In the genomic region with DNA sequence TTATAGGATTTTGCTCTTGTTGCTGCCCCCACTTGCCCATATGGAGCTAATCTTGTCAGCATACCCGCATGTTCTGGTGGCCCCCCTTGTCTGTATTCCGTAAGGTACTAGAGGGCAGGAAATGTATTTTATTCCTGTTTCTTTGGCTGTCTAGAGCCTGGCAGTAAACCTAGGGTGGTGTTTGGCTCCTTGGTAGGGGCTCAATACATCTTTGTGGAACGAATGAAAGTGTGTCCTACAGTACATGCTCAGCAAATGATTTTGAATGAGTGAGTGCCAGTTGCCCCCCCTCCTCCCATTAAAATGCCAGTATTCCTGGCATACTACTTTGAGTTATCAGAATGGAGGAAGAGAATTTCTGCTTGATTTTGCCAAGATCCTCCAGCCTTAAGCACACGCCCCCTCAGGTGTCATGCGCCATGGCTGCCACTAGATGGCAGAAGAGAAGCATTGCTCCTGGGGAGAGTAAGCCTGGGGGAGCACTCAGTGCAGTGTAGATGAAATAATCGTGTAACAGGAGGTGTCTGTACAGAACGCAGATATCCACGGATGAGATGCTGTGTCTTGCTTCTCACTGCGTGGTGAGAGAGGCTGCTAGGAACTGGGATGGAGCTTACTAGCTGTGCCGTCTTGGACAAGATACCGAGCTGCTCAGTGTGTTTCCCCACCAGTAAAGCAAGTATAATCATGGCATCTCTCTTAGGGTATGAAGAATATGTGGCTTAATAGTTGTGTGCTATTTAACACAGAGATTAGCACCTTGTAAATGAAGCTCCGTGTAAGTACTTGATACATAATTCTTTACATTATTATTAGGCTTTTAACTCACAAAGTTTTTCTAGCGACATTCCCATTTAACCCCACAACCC, we compare ENCODE assay signal across 8 cellular contexts. TPM values are rescaled to one million over a fixed set of nuclear protein-coding genes. Genes with fewer than 3 reads are reported as not detected.
A peak's percentile ranks its signal among the peaks of the same experiment; 100 is the strongest.
DNase-seq lines count a peak whose midpoint lies in the region; ATAC-seq and FAIRE-seq lines count a peak whose summit lies in the region.

No MANE protein-coding gene starts in this region.

- no peak overlapping the region for H3K4me3 ChIP-seq in Jurkat, Clone E6-1 (ENCODE audit: low read length)

- peak; percentile 79 for ATAC-seq in GM19397 (IDR thresholded peaks at IDR 0.05; ENCODE audit: unreplicated experiment)

- peak; percentile 55 for FAIRE-seq in urothelium cell line (lab: Jason Lieb, UNC)

- DNase-seq in COLO829 (ENCODE audit: low spot score) (peak; percentile 56), SK-N-DZ (ENCODE audit: low spot score) (peak; percentile 57), glomerular visceral epithelial cell (ENCODE audit: extremely low spot score) (peak; percentile 78), posterior vena cava (ENCODE audit: low spot score) (peak; percentile 88), urothelium cell line (ENCODE audit: low spot score) (peak; percentile 67)
- DNase-seq in Jurkat, Clone E6-1 (ENCODE audit: low read depth, low spot score): peak; percentile 74
- DNase-seq in activated naive CD4-positive, alpha-beta T cell treated with Interleukin-2 at 50 U/mL for 16 hours: peak; percentile 79

- intact Hi-C loops in posterior vena cava (cut with DNase I): no loop called here

RNA-seq across cellular contexts. Expression of gene RNF212, which starts 17.2 kb away (rescaled TPM):
- polyA plus RNA-seq in Jurkat, Clone E6-1 (2012; ENCODE audit: insufficient read depth, insufficient read length): 54.1 TPM
- not detected in 2 replicates for polyA plus RNA-seq in SK-N-DZ (2014; cell fraction: cytosol; rRNA removed)
- polyA plus RNA-seq in SK-N-DZ (2014; cell fraction: nucleus; rRNA removed): not detected in 2 replicates
- total RNA-seq in posterior vena cava: 1 to 10 TPM in 1 of 2 donors, under 1 TPM in 1; 0.76 to 4.0 TPM

RNA-seq across cellular contexts. Expression of gene SPON2, which starts 41.8 kb away (rescaled TPM):
- 27.3 TPM for polyA plus RNA-seq in Jurkat, Clone E6-1 (2012; ENCODE audit: insufficient read depth, insufficient read length)
- polyA plus RNA-seq in SK-N-DZ (2014; cell fraction: cytosol; rRNA removed): 0.14 TPM in 1 of 2 replicates, not detected in the other
- polyA plus RNA-seq in SK-N-DZ (2014; cell fraction: nucleus; rRNA removed): 0.19 and 1.2 TPM in 2 replicates
- total RNA-seq in posterior vena cava: 10 to 100 TPM; 18.1 to 63.3 TPM
